Comparison of ENCODE assay signal across 8 cellular contexts in the genomic region with DNA sequence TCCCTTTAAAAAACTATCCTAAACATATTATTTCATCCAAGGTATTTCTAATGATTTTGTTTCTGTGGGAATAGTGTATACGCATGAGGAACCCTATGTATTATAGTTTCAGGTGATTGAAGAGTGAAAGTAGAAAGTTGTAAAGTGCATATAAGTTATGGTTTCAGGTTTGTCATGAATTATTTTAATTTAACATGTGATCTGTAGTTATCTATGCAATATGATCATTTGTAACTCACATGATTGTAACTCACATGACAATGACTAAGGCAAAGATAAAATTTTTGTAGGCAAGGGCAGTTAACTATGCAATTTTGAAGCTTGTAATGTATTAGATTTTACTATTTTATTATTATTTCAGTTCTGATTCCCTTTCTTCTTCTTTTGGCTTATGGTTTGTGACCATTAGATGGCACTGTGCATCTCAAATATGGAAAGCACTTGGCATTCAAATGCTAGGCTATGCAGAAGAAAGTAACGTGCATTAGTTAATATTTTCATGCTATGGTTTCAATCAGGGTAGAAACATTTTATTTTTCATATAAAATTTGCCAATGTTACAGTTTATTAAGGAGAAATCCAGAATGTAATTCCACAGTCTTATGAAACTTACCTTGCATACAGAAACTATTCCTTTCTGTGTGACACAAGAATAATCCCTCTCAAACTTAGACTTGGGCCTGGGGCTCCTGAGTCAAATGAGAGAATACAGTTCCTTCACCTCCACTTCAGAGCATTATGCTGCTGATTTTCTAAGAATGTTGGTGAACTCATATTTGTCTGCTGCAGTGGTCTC. TPM values are rescaled to one million over a fixed set of nuclear protein-coding genes. Genes with fewer than 3 reads are reported as not detected.
A peak's percentile ranks its signal among the peaks of the same experiment; 100 is the strongest.
DNase-seq lines count a peak whose midpoint lies in the region; ATAC-seq lines count a peak whose summit lies in the region.

No MANE protein-coding gene starts in this region.

- H3K4me3 Mint-ChIP-seq in naive thymus-derived CD8-positive, alpha-beta T cell = peak overlapping the region in 3 of 10 donors; percentile 48 to 64 (median 64)

- DNase-seq in DMS 273 (lab: John Stamatoyannopoulos, UW; ENCODE audit: unreplicated experiment) = peak; percentile 70
- peak; percentile 37 for DNase-seq in NCI-H748 treated with DMSO at 0.1 percent for 48 hours (lab: John Stamatoyannopoulos, UW)
- peak; percentile 54 for DNase-seq in dedifferentiated amniotic fluid mesenchymal stem cell (ENCODE audit: extremely low spot score)
- DNase-seq in naive thymus-derived CD8-positive, alpha-beta T cell = peak in 5 of 10 donors; percentile 23 to 66 (median 64)
- no peak for DNase-seq in SK-N-DZ (ENCODE audit: low spot score)

- peaks cover 34 to 58% (median 52%) of the 10 kb centered on the region in 4 donors for H3K4me1 Mint-ChIP-seq in naive thymus-derived CD8-positive, alpha-beta T cell

- H3K27me3 Mint-ChIP-seq in naive thymus-derived CD8-positive, alpha-beta T cell = no peaks in the 10 kb centered on the region

- peaks cover 3 to 8% (median 4%) of the 10 kb centered on the region in 3 donors for H3K36me3 Mint-ChIP-seq in naive thymus-derived CD8-positive, alpha-beta T cell

- ATAC-seq in GM21786 (IDR thresholded peaks at IDR 0.05; ENCODE audit: unreplicated experiment) (peak; percentile 52), GM18498 (IDR thresholded peaks at IDR 0.05; ENCODE audit: unreplicated experiment) (no peak), GM18517 (IDR thresholded peaks at IDR 0.05; ENCODE audit: unreplicated experiment) (no peak)
- peak; percentile 56 to 68 for ATAC-seq in naive thymus-derived CD8-positive, alpha-beta T cell

- H3K9me3 Mint-ChIP-seq in naive thymus-derived CD8-positive, alpha-beta T cell = peaks cover 0 to 17% (median 0%) of the 10 kb centered on the region in 9 donors

- H3K27ac Mint-ChIP-seq in naive thymus-derived CD8-positive, alpha-beta T cell = peak overlapping the region in 9 of 10 donors; percentile 60 to 94 (median 78)

- POLR2A ChIA-PET in naive thymus-derived CD8-positive, alpha-beta T cell (lab: Charles Lee) = interaction anchor here (0.9 to 1.0 kb wide), 3 partner anchors 16 to 164 kb away, joined by 3 read pairs; a partner anchor contains a TSS

RNA-seq across cellular contexts. Expression of a gene that starts 15.8 kb away (rescaled TPM):
- 1 to 10 TPM; 3.5 to 4.1 TPM for total RNA-seq in naive thymus-derived CD8-positive, alpha-beta T cell
- polyA plus RNA-seq in naive thymus-derived CD8-positive, alpha-beta T cell = 1 to 10 TPM; 4.2 to 7.8 (median 6.4) TPM
- polyA plus RNA-seq in SK-N-DZ (2014; cell fraction: cytosol; rRNA removed) = not detected in 2 replicates
- polyA plus RNA-seq in SK-N-DZ (2014; cell fraction: nucleus; rRNA removed) = not detected in 2 replicates

RNA-seq across cellular contexts. Expression of a gene that starts 24.5 kb away (rescaled TPM):
- total RNA-seq in naive thymus-derived CD8-positive, alpha-beta T cell = 100 to 1,000 TPM; 284 to 306 TPM
- 100 to 1,000 TPM; 184 to 264 (median 209) TPM for polyA plus RNA-seq in naive thymus-derived CD8-positive, alpha-beta T cell
- polyA plus RNA-seq in SK-N-DZ (2014; cell fraction: cytosol; rRNA removed) = 0.25 and 0.28 TPM in 2 replicates
- 3.3 TPM in 1 of 2 replicates, not detected in the other for polyA plus RNA-seq in SK-N-DZ (2014; cell fraction: nucleus; rRNA removed)

Comparison
In these comparisons a context has a peak if more than half of its experiments do, and no peak if none do; other contexts are left out.
1. ATAC-seq: peak in GM21786 (single experiment) and naive thymus-derived CD8-positive, alpha-beta T cell (2 of 2); none in GM18498 (single experiment) and GM18517 (single experiment).